Comparison of ENCODE assay signal across 1 cellular context in the genomic region with DNA sequence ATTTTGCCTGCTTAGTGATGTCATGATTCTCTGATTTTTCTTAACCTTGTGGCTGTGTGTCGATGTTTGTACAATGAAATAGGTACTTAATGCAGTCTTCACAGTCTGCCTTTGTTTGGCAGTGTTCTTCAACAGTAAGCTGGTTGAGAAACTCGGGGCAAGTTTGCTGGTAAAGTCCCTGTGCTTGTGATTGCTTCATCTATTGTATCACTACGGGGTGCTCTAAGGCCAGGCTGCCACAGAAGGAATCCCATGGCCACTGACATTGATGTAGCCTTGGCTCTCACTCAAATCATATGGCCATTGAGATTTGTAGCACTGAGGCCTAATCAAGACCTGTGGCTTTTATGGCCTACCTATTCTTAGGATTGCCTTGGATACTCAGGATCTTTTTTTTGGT.
TF ChIP-seq lines count a peak whose summit lies in the region.

No MANE protein-coding gene starts in this region.

TF ChIP-seq in GM12878, 131 proteins besides CTCF, POLR2A, EP300 and RAD21:
- TF ChIP-seq BCL11A (IDR thresholded peaks at IDR 0.05; ENCODE audit: low read depth, low read length) (no peak), CBX3 (IDR thresholded peaks at IDR 0.05; ENCODE audit: borderline replicate concordance, low read depth) (no peak), FOXM1 (IDR thresholded peaks at IDR 0.05; ENCODE audit: low read depth, low read length) (no peak), ATF7 (IDR thresholded peaks at IDR 0.05; ENCODE audit: low read depth) (no peak), NR2C1 (IDR thresholded peaks at IDR 0.05) (no peak), YBX1 (IDR thresholded peaks at IDR 0.05) (no peak), TARDBP (IDR thresholded peaks at IDR 0.05; ENCODE audit: borderline replicate concordance) (no peak), ESRRA (IDR thresholded peaks at IDR 0.05; ENCODE audit: low read length) (no peak), RELA (IDR thresholded peaks at IDR 0.05; ENCODE audit: borderline replicate concordance, partially characterized antibody) (no peak), EZH2 (IDR thresholded peaks at IDR 0.05; ENCODE audit: borderline replicate concordance, control insufficient read depth, low read depth, low read length) (no peak), ZNF384 (IDR thresholded peaks at IDR 0.05; ENCODE audit: borderline replicate concordance, low read depth, low read length) (no peak), ZZZ3 (IDR thresholded peaks at IDR 0.05; ENCODE audit: control insufficient read depth, insufficient read length, low read depth) (no peak), ZNF207 (IDR thresholded peaks at IDR 0.05; ENCODE audit: borderline replicate concordance) (no peak), CUX1 (IDR thresholded peaks at IDR 0.05; ENCODE audit: insufficient replicate concordance, low read depth, low read length) (no peak)
- TF ChIP-seq, protein P1, sequence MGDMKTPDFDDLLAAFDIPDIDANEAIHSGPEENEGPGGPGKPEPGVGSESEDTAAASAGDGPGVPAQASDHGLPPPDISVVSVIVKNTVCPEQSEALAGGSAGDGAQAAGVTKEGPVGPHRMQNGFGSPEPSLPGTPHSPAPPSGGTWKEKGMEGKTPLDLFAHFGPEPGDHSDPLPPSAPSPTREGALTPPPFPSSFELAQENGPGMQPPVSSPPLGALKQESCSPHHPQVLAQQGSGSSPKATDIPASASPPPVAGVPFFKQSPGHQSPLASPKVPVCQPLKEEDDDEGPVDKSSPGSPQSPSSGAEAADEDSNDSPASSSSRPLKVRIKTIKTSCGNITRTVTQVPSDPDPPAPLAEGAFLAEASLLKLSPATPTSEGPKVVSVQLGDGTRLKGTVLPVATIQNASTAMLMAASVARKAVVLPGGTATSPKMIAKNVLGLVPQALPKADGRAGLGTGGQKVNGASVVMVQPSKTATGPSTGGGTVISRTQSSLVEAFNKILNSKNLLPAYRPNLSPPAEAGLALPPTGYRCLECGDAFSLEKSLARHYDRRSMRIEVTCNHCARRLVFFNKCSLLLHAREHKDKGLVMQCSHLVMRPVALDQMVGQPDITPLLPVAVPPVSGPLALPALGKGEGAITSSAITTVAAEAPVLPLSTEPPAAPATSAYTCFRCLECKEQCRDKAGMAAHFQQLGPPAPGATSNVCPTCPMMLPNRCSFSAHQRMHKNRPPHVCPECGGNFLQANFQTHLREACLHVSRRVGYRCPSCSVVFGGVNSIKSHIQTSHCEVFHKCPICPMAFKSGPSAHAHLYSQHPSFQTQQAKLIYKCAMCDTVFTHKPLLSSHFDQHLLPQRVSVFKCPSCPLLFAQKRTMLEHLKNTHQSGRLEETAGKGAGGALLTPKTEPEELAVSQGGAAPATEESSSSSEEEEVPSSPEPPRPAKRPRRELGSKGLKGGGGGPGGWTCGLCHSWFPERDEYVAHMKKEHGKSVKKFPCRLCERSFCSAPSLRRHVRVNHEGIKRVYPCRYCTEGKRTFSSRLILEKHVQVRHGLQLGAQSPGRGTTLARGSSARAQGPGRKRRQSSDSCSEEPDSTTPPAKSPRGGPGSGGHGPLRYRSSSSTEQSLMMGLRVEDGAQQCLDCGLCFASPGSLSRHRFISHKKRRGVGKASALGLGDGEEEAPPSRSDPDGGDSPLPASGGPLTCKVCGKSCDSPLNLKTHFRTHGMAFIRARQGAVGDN (IDR thresholded peaks at IDR 0.05), result no peak
- TF ChIP-seq, protein P2, sequence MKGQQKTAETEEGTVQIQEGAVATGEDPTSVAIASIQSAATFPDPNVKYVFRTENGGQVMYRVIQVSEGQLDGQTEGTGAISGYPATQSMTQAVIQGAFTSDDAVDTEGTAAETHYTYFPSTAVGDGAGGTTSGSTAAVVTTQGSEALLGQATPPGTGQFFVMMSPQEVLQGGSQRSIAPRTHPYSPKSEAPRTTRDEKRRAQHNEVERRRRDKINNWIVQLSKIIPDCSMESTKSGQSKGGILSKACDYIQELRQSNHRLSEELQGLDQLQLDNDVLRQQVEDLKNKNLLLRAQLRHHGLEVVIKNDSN (IDR thresholded peaks at IDR 0.05; ENCODE audit: borderline replicate concordance, extremely low read length, insufficient read depth, low read depth, low read length), result no peak
- TF ChIP-seq, protein P3, sequence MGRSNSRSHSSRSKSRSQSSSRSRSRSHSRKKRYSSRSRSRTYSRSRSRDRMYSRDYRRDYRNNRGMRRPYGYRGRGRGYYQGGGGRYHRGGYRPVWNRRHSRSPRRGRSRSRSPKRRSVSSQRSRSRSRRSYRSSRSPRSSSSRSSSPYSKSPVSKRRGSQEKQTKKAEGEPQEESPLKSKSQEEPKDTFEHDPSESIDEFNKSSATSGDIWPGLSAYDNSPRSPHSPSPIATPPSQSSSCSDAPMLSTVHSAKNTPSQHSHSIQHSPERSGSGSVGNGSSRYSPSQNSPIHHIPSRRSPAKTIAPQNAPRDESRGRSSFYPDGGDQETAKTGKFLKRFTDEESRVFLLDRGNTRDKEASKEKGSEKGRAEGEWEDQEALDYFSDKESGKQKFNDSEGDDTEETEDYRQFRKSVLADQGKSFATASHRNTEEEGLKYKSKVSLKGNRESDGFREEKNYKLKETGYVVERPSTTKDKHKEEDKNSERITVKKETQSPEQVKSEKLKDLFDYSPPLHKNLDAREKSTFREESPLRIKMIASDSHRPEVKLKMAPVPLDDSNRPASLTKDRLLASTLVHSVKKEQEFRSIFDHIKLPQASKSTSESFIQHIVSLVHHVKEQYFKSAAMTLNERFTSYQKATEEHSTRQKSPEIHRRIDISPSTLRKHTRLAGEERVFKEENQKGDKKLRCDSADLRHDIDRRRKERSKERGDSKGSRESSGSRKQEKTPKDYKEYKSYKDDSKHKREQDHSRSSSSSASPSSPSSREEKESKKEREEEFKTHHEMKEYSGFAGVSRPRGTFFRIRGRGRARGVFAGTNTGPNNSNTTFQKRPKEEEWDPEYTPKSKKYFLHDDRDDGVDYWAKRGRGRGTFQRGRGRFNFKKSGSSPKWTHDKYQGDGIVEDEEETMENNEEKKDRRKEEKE (IDR thresholded peaks at IDR 0.05), result no peak
